In genomic region chr12:115492553-115492952, GRCh38 we compare ENCODE assay signal across 8 cellular contexts.
"Had no signal": no experiment of that assay in that cellular context is flagged by ENCODE, and none has a peak within 500 bp of the region (broad histone marks: within the 10 kb centered on the region; RNA-seq: fewer than 3 reads in every experiment).

No MANE protein-coding gene starts in this region.

- FAIRE-seq: HepG2, HTR-8/SVneo had no signal

- H3K9ac ChIP-seq: KMS-11 had no signal

- ATAC-seq: HepG2 had no signal

- H3K27ac ChIP-seq: HL-60, KMS-11 had no signal

- H3K4me3 Mint-ChIP-seq: IgD-negative memory B cell had no signal

- H3K4me1 Mint-ChIP-seq: IgD-negative memory B cell had no signal

- H3K27me3 Mint-ChIP-seq: IgD-negative memory B cell had no signal

- H3K36me3 Mint-ChIP-seq: IgD-negative memory B cell had no signal

- DNase-seq: IMR-90, KBM-7, KG1 had no signal

- H3K4me2 ChIP-seq: KMS-11 had no signal

- H3K27ac Mint-ChIP-seq: IgD-negative memory B cell had no signal
